10 cellular contexts compared by ENCODE assay signal in the genomic region with DNA sequence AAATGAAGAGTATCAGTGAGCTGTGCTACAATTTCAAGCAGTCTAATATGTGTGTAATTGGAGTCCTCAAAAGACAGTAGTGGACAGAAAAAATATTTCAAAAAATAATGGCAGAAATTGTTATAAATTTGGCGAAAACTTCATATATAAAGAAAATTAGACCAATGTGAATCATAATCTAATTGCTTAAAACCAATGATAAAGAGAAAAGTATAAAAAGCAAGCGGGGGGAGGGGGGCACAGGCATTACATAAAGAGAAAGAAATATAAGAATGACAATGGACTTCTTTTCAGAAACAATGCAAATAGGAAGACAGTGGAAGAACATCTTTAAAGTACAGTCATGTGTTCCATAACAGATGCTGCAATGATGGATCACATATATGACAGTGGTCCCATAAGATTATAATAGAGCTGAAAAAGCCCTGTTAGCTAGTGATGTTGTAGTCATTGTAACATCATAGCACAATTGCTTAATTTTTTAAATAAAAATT.
"Had no signal": no experiment of that assay in that cellular context is flagged by ENCODE, and none has a peak within 500 bp of the region (broad histone marks: within the 10 kb centered on the region; RNA-seq: fewer than 3 reads in every experiment).

No MANE protein-coding gene starts in this region.

- H3K9ac ChIP-seq: GM23248, KMS-11 had no signal

- H3K27ac Mint-ChIP-seq: HFFc6 had no signal

- H3K4me2 ChIP-seq: KMS-11 had no signal

- H3K36me3 ChIP-seq: HAP-1 had no signal

- H3K4me3 Mint-ChIP-seq: HFFc6 had no signal

- H3K27ac ChIP-seq: GM23248, KMS-11 had no signal

- DNase-seq: GM23248, GOT3, H7, HFFc6, IMR-90, Karpas-422, KBM-7 had no signal

- H3K4me3 ChIP-seq: GM23248, HAP-1 had no signal

- FAIRE-seq: HTR-8/SVneo had no signal

- H2AFZ ChIP-seq: GM23248 had no signal
